ENCODE assay signal across 8 cellular contexts in the genomic region with DNA sequence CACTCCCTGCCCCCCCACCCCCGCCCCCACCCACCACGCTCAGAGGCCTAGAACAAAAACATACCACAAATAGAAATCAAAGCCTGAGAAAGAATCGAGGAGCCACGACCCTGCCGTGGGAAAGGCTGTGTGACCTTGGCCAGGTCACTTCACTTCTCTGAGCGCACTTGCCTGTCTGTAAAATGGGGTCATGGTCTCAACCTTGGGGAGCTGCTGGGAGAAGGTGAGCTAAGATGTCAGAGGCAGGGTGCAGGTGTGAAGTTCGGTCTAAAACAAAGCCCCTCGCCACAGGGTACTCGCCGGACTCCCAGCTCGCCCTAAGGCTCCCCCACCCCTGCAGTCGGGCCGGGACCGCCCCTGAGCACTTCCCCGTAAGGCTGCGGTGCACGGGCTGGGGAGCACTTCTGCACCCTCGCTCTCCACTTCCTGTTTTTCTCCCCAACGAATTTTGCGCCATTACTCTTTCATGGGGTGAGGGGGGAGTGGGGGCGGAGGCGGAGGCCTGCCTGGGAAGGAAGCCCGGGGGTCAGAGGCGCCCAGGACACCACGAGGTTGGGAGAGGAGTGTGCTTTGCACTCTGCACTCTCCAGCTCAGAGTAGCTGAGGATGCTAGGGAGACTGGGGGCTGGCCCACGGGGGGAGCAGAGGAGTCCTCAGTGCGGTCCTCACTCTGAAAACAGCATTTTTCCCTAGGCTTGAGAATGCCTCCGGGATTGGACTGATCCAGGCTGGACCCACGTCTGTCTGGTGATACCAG. TPM values are rescaled to one million over a fixed set of nuclear protein-coding genes. Genes with fewer than 3 reads are reported as not detected.
A peak's percentile ranks its signal among the peaks of the same experiment; 100 is the strongest.
DNase-seq lines count a peak whose midpoint lies in the region; ATAC-seq and TF ChIP-seq lines count a peak whose summit lies in the region.

No MANE protein-coding gene starts in this region.

- TF ChIP-seq EP300 in sigmoid colon (IDR thresholded peaks at IDR 0.05): no peak

- H3K9me3 ChIP-seq in adrenal gland (replicated peaks in 1 of 3): no peaks in the 10 kb centered on the region
- H3K9me3 ChIP-seq in sigmoid colon: no peaks in the 10 kb centered on the region

- DNase-seq in T-helper 9 cell (peak; percentile 55), adrenal gland (peak in 5 of 7 donors; percentile 32 to 47 (median 36)), sigmoid colon (no peak), cerebellar cortex (ENCODE audit: low spot score) (no peak)
- DNase-seq in stimulated activated CD4-positive, alpha-beta T cell treated with anti-CD3 and anti-CD28 coated beads, Interleukin-12 subunit alpha, Interleukin-12 subunit beta, amount 100 ng/mL, for 4 hours: peak; percentile 54

- H3K27me3 ChIP-seq in adrenal gland (no peaks in the 10 kb centered on the region), sigmoid colon (peaks cover 0 to 11% (median 0%) of the 10 kb centered on the region in 3 donors)

- H3K36me3 ChIP-seq in adrenal gland (replicated peaks in 1 of 2): no peaks in the 10 kb centered on the region
- H3K36me3 ChIP-seq in sigmoid colon: no peaks in the 10 kb centered on the region

- TF ChIP-seq CTCF in adrenal gland (IDR thresholded peaks at IDR 0.05) (no peak), sigmoid colon (IDR thresholded peaks at IDR 0.05) (no peak)

- TF ChIP-seq POLR2A in GM19193 (IDR thresholded peaks at IDR 0.05; ENCODE audit: extremely low read depth, insufficient read depth, insufficient read length): peak; percentile 41
- TF ChIP-seq POLR2A in adrenal gland (IDR thresholded peaks at IDR 0.05): no peak
- no peak for TF ChIP-seq POLR2A in sigmoid colon (IDR thresholded peaks at IDR 0.05)

- H3K4me3 ChIP-seq in adrenal gland (no peak overlapping the region), sigmoid colon (no peak overlapping the region)

- H3K27ac ChIP-seq in adrenal gland: peak overlapping the region in 1 of 5 donors; percentile 16
- no peak overlapping the region for H3K27ac ChIP-seq in sigmoid colon

- no peaks in the 10 kb centered on the region for H3K4me1 ChIP-seq in adrenal gland (replicated peaks in 1 of 2)
- peaks cover 0 to 11% (median 6%) of the 10 kb centered on the region in 4 donors for H3K4me1 ChIP-seq in sigmoid colon

- no peak for ATAC-seq in GM21529 (IDR thresholded peaks at IDR 0.05; ENCODE audit: unreplicated experiment)
- ATAC-seq in HG03135 (IDR thresholded peaks at IDR 0.05; ENCODE audit: unreplicated experiment): no peak

- 32 to 42% (median 40%) methylated on average over 8 to 29 of the region's 29 CpGs for whole genome bisulfite sequencing in adrenal gland, 4 donors
- WGBS in sigmoid colon, 2 donors: 26 to 43% methylated on average over 29 of the region's 29 CpGs

- intact Hi-C loops in adrenal gland (cut with DNase I): loop anchor here (5.0 to 10.0 kb wide), 3 partner anchors 65 to 245 kb away; no protein-coding TSS in a partner anchor
- intact Hi-C loops in sigmoid colon (cut with DNase I): loop anchor here (5.0 kb wide), 1 partner anchor 93 kb away; no protein-coding TSS in a partner anchor

RNA-seq across cellular contexts. Expression of a gene that starts 21.9 kb away (rescaled TPM):
- total RNA-seq in adrenal gland: 10 to 100 TPM in 4 of 8 donors, 1 to 10 TPM in 4; 3.9 to 16.4 (median 10.6) TPM
- polyA plus RNA-seq in adrenal gland: 1 to 10 TPM; 1.8 to 9.3 (median 2.9) TPM
- total RNA-seq in sigmoid colon: 10 to 100 TPM in 2 of 4 donors, 1 to 10 TPM in 2; 6.9 to 12.5 (median 10.0) TPM
- 10 to 100 TPM in 1 of 3 donors, 1 to 10 TPM in 2; 1.2 to 23.1 (median 1.2) TPM for polyA plus RNA-seq in sigmoid colon

RNA-seq across cellular contexts. Expression of a gene that starts 40.9 kb away (rescaled TPM):
- total RNA-seq in adrenal gland (10 to 100 TPM in 5 of 8 donors, 1 to 10 TPM in 3; 5.2 to 12.6 (median 10.3) TPM), sigmoid colon (1 to 10 TPM; 3.5 to 5.8 (median 4.6) TPM)
- polyA plus RNA-seq in adrenal gland (10 to 100 TPM in 1 of 3 donors, 1 to 10 TPM in 2; 2.1 to 11.2 (median 6.5) TPM), sigmoid colon (1 to 10 TPM in 2 of 3 donors, under 1 TPM in 1; 0.23 to 7.4 (median 1.2) TPM)

Comparison
In these comparisons a context has a peak if more than half of its experiments do, and no peak if none do; other contexts are left out.
1. DNase-seq: peak in T-helper 9 cell (single experiment), adrenal gland (5 of 7) and stimulated activated CD4-positive, alpha-beta T cell treated with anti-CD3 and anti-CD28 coated beads, Interleukin-12 subunit alpha, Interleukin-12 subunit beta, amount 100 ng/mL, for 4 hours (single experiment); none in sigmoid colon (single experiment) and cerebellar cortex (single experiment).